8 cellular contexts compared by ENCODE assay signal in genomic region chrX:71111141-71111843, GRCh38. TPM values are rescaled to one million over a fixed set of nuclear protein-coding genes. Genes with fewer than 3 reads are reported as not detected.
DNase-seq lines count a peak whose midpoint lies in the region; ATAC-seq lines count a peak whose summit lies in the region.
"Had no signal": no experiment of that assay in that cellular context is flagged by ENCODE, and none has a peak within 500 bp of the region (broad histone marks: within the 10 kb centered on the region; RNA-seq: fewer than 3 reads in every experiment).

TSS of gene IL2RG (minus strand) at chrX:71111577. CDS start at chrX:71111539, 38 bp downstream.

- H3K27ac Mint-ChIP-seq in immature natural killer cell: peak within 1 kb of the TSS; percentile 94 to 100 (median 99)

- peak within 1 kb of the TSS; percentile 88 to 97 (median 94) for H3K4me3 Mint-ChIP-seq in immature natural killer cell
- H3K4me3 Mint-ChIP-seq: brain had no signal

- H3K36me3 Mint-ChIP-seq in immature natural killer cell: peaks cover 5 to 20% (median 13%) of the 10 kb centered on the region in 3 donors
- H3K36me3 Mint-ChIP-seq: brain had no signal

- ATAC-seq in GM19438 (IDR thresholded peaks at IDR 0.05; ENCODE audit: low read depth, unreplicated experiment) (peak; percentile 84), HG03457 (IDR thresholded peaks at IDR 0.05; ENCODE audit: unreplicated experiment) (peak; percentile 76)
- peak; percentile 90 for ATAC-seq in stimulated activated naive CD8-positive, alpha-beta T cell treated with anti-CD3 and anti-CD28 coated beads, Interleukin-15, Interleukin-2, amounts not matched to agents 100 U/mL and 50 U/mL, for 24 hours

- H3K4me1 Mint-ChIP-seq in immature natural killer cell: peaks cover 58 to 71% of the 10 kb centered on the region in 2 donors

- peaks cover 9 to 23% (median 11%) of the 10 kb centered on the region in 3 donors for H3K27me3 Mint-ChIP-seq in immature natural killer cell (ENCODE audit: low read depth in 3 of 3)

- peak; percentile 78 for DNase-seq in activated CD4-positive, alpha-beta T cell treated with anti-CD3 and anti-CD28 coated beads for 48 hours
- DNase-seq in immature natural killer cell (peak; percentile 83 to 87 (median 86)), ecto neural progenitor cell (ENCODE audit: low spot score) (no peak), cerebellum (ENCODE audit: low spot score) (no peak)
- peak; percentile 71 for DNase-seq in stimulated activated naive CD8-positive, alpha-beta T cell treated with anti-CD3 and anti-CD28 coated beads, Interleukin-15, Interleukin-2, amounts not matched to agents 100 U/mL and 50 U/mL, for 24 hours

- H3K9me3 Mint-ChIP-seq in immature natural killer cell: no peaks in the 10 kb centered on the region

RNA-seq across cellular contexts. Expression of gene IL2RG, which starts in this region (rescaled TPM):
- 1,000 to 10,000 TPM; 1,102 to 1,755 (median 1,598) TPM for polyA plus RNA-seq in immature natural killer cell
- 0.64 TPM for total RNA-seq in cerebellum

Comparison
In these comparisons a context has a peak if more than half of its experiments do, and no peak if none do; other contexts are left out.
1. DNase-seq: peak in activated CD4-positive, alpha-beta T cell treated with anti-CD3 and anti-CD28 coated beads for 48 hours (single experiment), immature natural killer cell (3 of 3) and stimulated activated naive CD8-positive, alpha-beta T cell treated with anti-CD3 and anti-CD28 coated beads, Interleukin-15, Interleukin-2, amounts not matched to agents 100 U/mL and 50 U/mL, for 24 hours (single experiment); none in ecto neural progenitor cell (single experiment) and cerebellum (single experiment).
2. Peak in every context shown above with its lines, with median percentiles within 50 percentile points of each other: ATAC-seq.